ENCODE assay signal across 32 cellular contexts in genomic region chr11:68325183-68325893, GRCh38. TPM values are rescaled to one million over a fixed set of nuclear protein-coding genes. Genes with fewer than 3 reads are reported as not detected.
DNase-seq lines count a peak whose midpoint lies in the region; ATAC-seq, FAIRE-seq and TF ChIP-seq lines count a peak whose summit lies in the region.
"Had no signal": no experiment of that assay in that cellular context is flagged by ENCODE, and none has a peak within 500 bp of the region (broad histone marks: within the 10 kb centered on the region; RNA-seq: fewer than 3 reads in every experiment).

No MANE protein-coding gene starts in this region.

- TF ChIP-seq CTCF in WERI-Rb-1 (IDR thresholded peaks at IDR 0.05; ENCODE audit: low read depth, low read length) (peak; percentile 31; the same call in 1 of the 2 replicates), HepG2 (CRISPR knock-in tag; IDR thresholded peaks at IDR 0.05) (peak; percentile 50), type B pancreatic cell (conservative IDR thresholded peaks at IDR 0.05) (peak; percentile 27), left lung (IDR thresholded peaks at IDR 0.05) (no peak)

- DNase-seq in Right ventricle myocardium inferior (ENCODE audit: missing footprints) = no peak
- no peak for DNase-seq in cardiac septum (ENCODE audit: low spot score)
- no peak for DNase-seq in WERI-Rb-1
- DNase-seq in HepG2 (ENCODE audit: low spot score) = no peak
- no peak for DNase-seq in type B pancreatic cell (ENCODE audit: extremely low spot score, unreplicated experiment)
- no peak for DNase-seq in left lung
- DNase-seq: 8988T; activated CD4-positive, alpha-beta T cell treated with anti-CD3 and anti-CD28 coated beads, Interleukin-2, amount 50 U/mL, for 48 hours; activated CD4-positive, CD25-positive, alpha-beta regulatory T cell treated with anti-CD3 and anti-CD28 coated beads, Interleukin-2, amount 50 U/mL, for 72 hours; activated naive CD4-positive, alpha-beta T cell treated with anti-CD3 and anti-CD28 coated beads, Interleukin-2, amount 10 ng/mL, durations not matched to agents 7 days and 5 days; body of pancreas; CD4-positive, alpha-beta T cell; esophagus squamous epithelium; foreskin keratinocyte; kidney glomerular epithelial cell; mammary epithelial cell; NCI-H1048; NCI-H2107; NCI-H748 treated with DMSO at 0.1 percent for 48 hours; stimulated activated CD4-positive, alpha-beta T cell treated with anti-CD3 and anti-CD28 coated beads, Interleukin-1b, Interleukin-23, amount 100 ng/mL, for 48 hours; stimulated activated naive CD4-positive, alpha-beta T cell treated with Interleukin-2 at 50 U/mL for 16 hours had no signal

- 100% methylated on average over 1 of the region's 18 CpGs for WGBS in HepG2 (ENCODE audit: low lambda C conversion rate)

- H2AFZ ChIP-seq in HepG2 (ENCODE audit: low read length) = no peak overlapping the region

- H3K4me2 ChIP-seq in HepG2 (ENCODE audit: low read depth, low read length) = no peak overlapping the region
- H3K4me2 ChIP-seq: SK-N-SH had no signal

- H3K27ac Mint-ChIP-seq in type B pancreatic cell = peak overlapping the region; percentile 50
- H3K27ac Mint-ChIP-seq: activated naive CD4-positive, alpha-beta T cell treated with anti-CD3 and anti-CD28 coated beads, Interleukin-2, amount 10 ng/mL, durations not matched to agents 7 days and 5 days; activated T-helper 1 cell treated with anti-CD3 and anti-CD28 coated beads, Interleukin-12 subunit alpha, Interleukin-12 subunit beta, Interleukin-2, Interleukin-4 antibody, amounts not matched to agents 30 ng/mL and 10 ng/mL and 1 ng/mL, durations not matched to agents 14 hours and 24 hours and 36 hours; CD4-positive, alpha-beta T cell; natural killer cell treated with Interleukin-12 subunit alpha and Interleukin-12 subunit beta and Interleukin-15 and Interleukin-18, amount 100 ng/mL, for 72 hours had no signal

- BruUV-seq in HepG2 (replicated peaks; lab: Mats Ljungman, UMichigan) = no TSS peak

- TF ChIP-seq EP300 in HepG2 (IDR thresholded peaks at IDR 0.05; ENCODE audit: low read depth in 2 of 2, low read length in 2 of 2) (no peak), HepG2 (CRISPR knock-in tag; IDR thresholded peaks at IDR 0.05; ENCODE audit: borderline replicate concordance) (no peak)

- H3K4me3 ChIP-seq in WERI-Rb-1 (ENCODE audit: low read depth, low read length) (no peak overlapping the region), HepG2 (replicated peaks in 1 of 3; ENCODE audit: insufficient read depth in 1 of 3, low read depth in 2 of 3, low read length in 3 of 3) (no peak overlapping the region), left lung (no peak overlapping the region)
- H3K4me3 ChIP-seq: body of pancreas, esophagus squamous epithelium, heart left ventricle, pancreas had no signal

- H3K4me1 ChIP-seq in HepG2 (ENCODE audit: insufficient read depth, low read length) (peaks cover 99% of the 10 kb centered on the region), left lung (peaks cover 5 to 39% of the 10 kb centered on the region in 2 donors)

- CTCF ChIA-PET in HepG2 (lab: Yijun Ruan, JAX; ENCODE audit: low intra/inter-chr PET ratio, low total read pairs) = no interaction called here

- H3K27ac ChIP-seq in WERI-Rb-1 (no peak overlapping the region), HepG2 (ENCODE audit: extremely low read length, insufficient read depth, low read length) (peak overlapping the region; percentile 82), left lung (no peak overlapping the region)
- H3K27ac ChIP-seq: esophagus squamous epithelium, foreskin keratinocyte had no signal

- H3K36me3 ChIP-seq in WERI-Rb-1 (no peaks in the 10 kb centered on the region), HepG2 (replicated peaks in 1 of 2; ENCODE audit: control insufficient read depth in 1 of 2, insufficient read depth in 2 of 2, low read length in 2 of 2) (peaks cover 5 to 19% of the 10 kb centered on the region in 2 experiments; a peak in 3 of 5 replicates), left lung (no peaks in the 10 kb centered on the region)
- H3K36me3 ChIP-seq: esophagus squamous epithelium, heart left ventricle, pancreas had no signal

- no peak overlapping the region for H3K4me3 Mint-ChIP-seq in type B pancreatic cell
- H3K4me3 Mint-ChIP-seq: activated naive CD4-positive, alpha-beta T cell treated with anti-CD3 and anti-CD28 coated beads, Interleukin-2, amount 10 ng/mL, durations not matched to agents 7 days and 5 days; activated T-helper 1 cell treated with anti-CD3 and anti-CD28 coated beads, Interleukin-12 subunit alpha, Interleukin-12 subunit beta, Interleukin-2, Interleukin-4 antibody, amounts not matched to agents 30 ng/mL and 10 ng/mL and 1 ng/mL, durations not matched to agents 14 hours and 24 hours and 36 hours; CD4-positive, alpha-beta T cell; IgD-negative memory B cell; natural killer cell treated with Interleukin-12 subunit alpha and Interleukin-12 subunit beta and Interleukin-15 and Interleukin-18, amount 100 ng/mL, for 72 hours had no signal

- H3K9me3 Mint-ChIP-seq in type B pancreatic cell = no peaks in the 10 kb centered on the region
- H3K9me3 Mint-ChIP-seq: activated naive CD4-positive, alpha-beta T cell treated with anti-CD3 and anti-CD28 coated beads, Interleukin-2, amount 10 ng/mL, durations not matched to agents 7 days and 5 days; activated T-helper 1 cell treated with anti-CD3 and anti-CD28 coated beads, Interleukin-12 subunit alpha, Interleukin-12 subunit beta, Interleukin-2, Interleukin-4 antibody, amounts not matched to agents 30 ng/mL and 10 ng/mL and 1 ng/mL, durations not matched to agents 14 hours and 24 hours and 36 hours; CD4-positive, alpha-beta T cell; natural killer cell treated with Interleukin-12 subunit alpha and Interleukin-12 subunit beta and Interleukin-15 and Interleukin-18, amount 100 ng/mL, for 72 hours had no signal

- H4K20me1 ChIP-seq in HepG2 (ENCODE audit: insufficient read depth, low read length) = peaks cover 45% of the 10 kb centered on the region

- POLR2A ChIA-PET in HepG2 (lab: Yijun Ruan, JAX) = interaction anchor here (1.2 to 8.9 kb wide), 4 partner anchors 10 to 53 kb away, joined by 3 to 106 read pairs (median 39); partner anchors contain the start of gene C11orf24

- TF ChIP-seq POLR2A in HepG2 (IDR thresholded peaks at IDR 0.05; ENCODE audit: insufficient read depth in 1 of 2, low read depth in 2 of 2, low read length in 2 of 2) = no peak

- H3K79me2 ChIP-seq in HepG2 (ENCODE audit: insufficient read depth, low read length) = peaks cover 99% of the 10 kb centered on the region

- intact Hi-C loops in Right ventricle myocardium inferior (cut with DNase I) (no loop called here), cardiac septum (cut with DNase I) (no loop called here), HepG2 (cut with micrococcal nuclease; ENCODE audit: unreplicated experiment) (no loop called here), left lung (cut with DNase I) (no loop called here)

- in situ Hi-C loops in HepG2 (cut with HindIII; ENCODE audit: extremely low pct_ligation_motif_present, low pct_unique_long_range_greater_than_20kb) = no loop called here

- no peak overlapping the region for H3K9ac ChIP-seq in HepG2 (ENCODE audit: insufficient read depth, low read depth, low read length)
- H3K9ac ChIP-seq: SK-N-SH had no signal

- H3K27me3 ChIP-seq in WERI-Rb-1 (ENCODE audit: insufficient read depth, low read depth, severe bottlenecking) = no peaks in the 10 kb centered on the region
- no peaks in the 10 kb centered on the region for H3K27me3 ChIP-seq in HepG2 (ENCODE audit: control insufficient read depth in 1 of 2, insufficient read depth in 2 of 2, low read length in 2 of 2)
- no peaks in the 10 kb centered on the region for H3K27me3 ChIP-seq in left lung
- H3K27me3 ChIP-seq: body of pancreas, esophagus squamous epithelium, foreskin keratinocyte, heart left ventricle, pancreas had no signal

- FAIRE-seq in HepG2 (lab: Jason Lieb, UNC) = no peak
- FAIRE-seq: D721Med, endometrium, pancreas, urothelium cell line had no signal

- TF ChIP-seq RAD21 in HepG2 (CRISPR knock-in tag; IDR thresholded peaks at IDR 0.05) = 0 out of 2 replicates have a peak, but pooled peaks have one; percentile 19

- ATAC-seq in Right ventricle myocardium inferior = peak; percentile 45
- no peak; the same call in 2 of the 3 replicates for ATAC-seq in HepG2
- ATAC-seq in left lung = no peak
- no peak for ATAC-seq in activated CD4-positive, CD25-positive, alpha-beta regulatory T cell treated with anti-CD3 and anti-CD28 coated beads, Interleukin-2, amount 50 U/mL, for 24 hours
- ATAC-seq in GM21526 (IDR thresholded peaks at IDR 0.05; ENCODE audit: low FRiP score, unreplicated experiment) = no peak
- ATAC-seq: body of pancreas; foreskin keratinocyte; natural killer cell treated with Interleukin-12 subunit alpha and Interleukin-12 subunit beta and Interleukin-15 and Interleukin-18, amount 100 ng/mL, for 72 hours; pancreas had no signal

- H3K9me3 ChIP-seq in WERI-Rb-1 (ENCODE audit: severe bottlenecking) (no peaks in the 10 kb centered on the region), HepG2 (ENCODE audit: low read length) (no peaks in the 10 kb centered on the region), left lung (no peaks in the 10 kb centered on the region)
- H3K9me3 ChIP-seq: body of pancreas, esophagus squamous epithelium, heart left ventricle, pancreas, SK-N-SH had no signal

- peaks cover 5% of the 10 kb centered on the region for H3K36me3 Mint-ChIP-seq in type B pancreatic cell
- H3K36me3 Mint-ChIP-seq: natural killer cell treated with Interleukin-12 subunit alpha and Interleukin-12 subunit beta and Interleukin-15 and Interleukin-18, amount 100 ng/mL, for 72 hours had no signal

- no peaks in the 10 kb centered on the region for H3K27me3 Mint-ChIP-seq in type B pancreatic cell
- H3K27me3 Mint-ChIP-seq: CD4-positive, alpha-beta T cell had no signal

- H3K4me1 Mint-ChIP-seq in type B pancreatic cell (ENCODE audit: unreplicated experiment) = peaks cover 35% of the 10 kb centered on the region

RNA-seq across cellular contexts. Expression of gene LRP5, which starts 12.9 kb away (rescaled TPM):
- total RNA-seq in Right ventricle myocardium inferior = 61.6 TPM
- 38.6 TPM for total RNA-seq in cardiac septum
- 23.6 and 40.4 TPM in 2 replicates for total RNA-seq in HepG2 (2016; rRNA removed; fragmentation: Illumina TruSeq; extraction: Trizol)
- total RNA-seq in HepG2 (2016; cell fraction: cytosol; rRNA removed; fragmentation: Illumina TruSeq; extraction: Trizol; ENCODE audit: low read depth) = 19.7 and 22.6 TPM in 2 replicates
- 17.6 and 41.1 TPM in 2 replicates for total RNA-seq in HepG2 (2016; cell fraction: insoluble cytoplasmic fraction; rRNA removed; fragmentation: Illumina TruSeq; extraction: Trizol)
- total RNA-seq in HepG2 (2016; cell fraction: membrane; rRNA removed; fragmentation: Illumina TruSeq; extraction: Trizol) = 27.9 and 29.7 TPM in 2 replicates
- total RNA-seq in HepG2 (2016; cell fraction: nucleus; rRNA removed; fragmentation: Illumina TruSeq; extraction: Trizol) = 50.9 and 60.6 TPM in 2 replicates
- 64.0 and 83.4 TPM in 2 replicates for polyA plus RNA-seq in HepG2 (2011; rRNA removed)
- 37.9 and 59.3 TPM in 2 replicates for polyA plus RNA-seq in HepG2 (2011; cell fraction: cytosol; rRNA removed)
- polyA plus RNA-seq in HepG2 (2011; cell fraction: nucleus; rRNA removed) = 131 and 158 TPM in 2 replicates
- 80.7 and 119 TPM in 2 replicates for polyA plus RNA-seq in HepG2 (2012)
- 10.8 and 12.1 TPM in 2 replicates for polyA plus RNA-seq in HepG2 (2016; cell fraction: cytosol; fragmentation: Illumina TruSeq; extraction: Trizol; ENCODE audit: low read depth)
- polyA plus RNA-seq in HepG2 (2016; cell fraction: insoluble cytoplasmic fraction; fragmentation: Illumina TruSeq; extraction: Trizol; ENCODE audit: low read depth) = 25.6 and 36.8 TPM in 2 replicates
- 20.7 and 25.9 TPM in 2 replicates for polyA plus RNA-seq in HepG2 (2016; cell fraction: membrane; fragmentation: Illumina TruSeq; extraction: Trizol; ENCODE audit: low read depth)
- 130 and 133 TPM in 2 replicates for polyA plus RNA-seq in HepG2 (2016; cell fraction: nucleus; fragmentation: Illumina TruSeq; extraction: Trizol; ENCODE audit: insufficient read depth, low read depth)
- 49.7 and 219 TPM in 2 replicates for polyA minus RNA-seq in HepG2 (2011; rRNA and poly(A)+ RNA removed; ENCODE audit: low replicate concordance)
- 75.4 and 75.5 TPM in 2 replicates for polyA minus RNA-seq in HepG2 (2011; cell fraction: cytosol; rRNA and poly(A)+ RNA removed)
- polyA minus RNA-seq in HepG2 (2011; cell fraction: nucleus; rRNA and poly(A)+ RNA removed) = 58.3 and 59.0 TPM in 2 replicates
- 64.9 and 65.0 TPM in 2 replicates for total RNA-seq in type B pancreatic cell (ENCODE audit: low replicate concordance)
- 10 to 100 TPM; 48.9 to 57.1 TPM for total RNA-seq in left lung

RNA-seq across cellular contexts. Expression of gene C11orf24, which starts 53.6 kb away (rescaled TPM):
- total RNA-seq in Right ventricle myocardium inferior (29.4 TPM), cardiac septum (45.2 TPM), HepG2 (2016; rRNA removed; fragmentation: Illumina TruSeq; extraction: Trizol) (50.8 and 55.5 TPM in 2 replicates), type B pancreatic cell (ENCODE audit: low replicate concordance) (45.4 and 46.4 TPM in 2 replicates), left lung (10 to 100 TPM; 44.7 to 50.9 TPM)
- 110 and 141 TPM in 2 replicates for total RNA-seq in HepG2 (2016; cell fraction: cytosol; rRNA removed; fragmentation: Illumina TruSeq; extraction: Trizol; ENCODE audit: low read depth)
- 53.9 and 57.2 TPM in 2 replicates for total RNA-seq in HepG2 (2016; cell fraction: insoluble cytoplasmic fraction; rRNA removed; fragmentation: Illumina TruSeq; extraction: Trizol)
- total RNA-seq in HepG2 (2016; cell fraction: membrane; rRNA removed; fragmentation: Illumina TruSeq; extraction: Trizol) = 100.0 and 131 TPM in 2 replicates
- 32.7 and 33.6 TPM in 2 replicates for total RNA-seq in HepG2 (2016; cell fraction: nucleus; rRNA removed; fragmentation: Illumina TruSeq; extraction: Trizol)
- 52.9 and 62.4 TPM in 2 replicates for polyA plus RNA-seq in HepG2 (2011; rRNA removed)
- 58.4 and 70.2 TPM in 2 replicates for polyA plus RNA-seq in HepG2 (2011; cell fraction: cytosol; rRNA removed)
- 58.8 and 59.2 TPM in 2 replicates for polyA plus RNA-seq in HepG2 (2011; cell fraction: nucleus; rRNA removed)
- polyA plus RNA-seq in HepG2 (2012) = 50.8 and 63.8 TPM in 2 replicates
- polyA plus RNA-seq in HepG2 (2016; cell fraction: cytosol; fragmentation: Illumina TruSeq; extraction: Trizol; ENCODE audit: low read depth) = 122 and 158 TPM in 2 replicates
- 61.2 and 70.0 TPM in 2 replicates for polyA plus RNA-seq in HepG2 (2016; cell fraction: insoluble cytoplasmic fraction; fragmentation: Illumina TruSeq; extraction: Trizol; ENCODE audit: low read depth)
- 97.9 and 125 TPM in 2 replicates for polyA plus RNA-seq in HepG2 (2016; cell fraction: membrane; fragmentation: Illumina TruSeq; extraction: Trizol; ENCODE audit: low read depth)
- 71.8 and 76.2 TPM in 2 replicates for polyA plus RNA-seq in HepG2 (2016; cell fraction: nucleus; fragmentation: Illumina TruSeq; extraction: Trizol; ENCODE audit: insufficient read depth, low read depth)
- polyA minus RNA-seq in HepG2 (2011; rRNA and poly(A)+ RNA removed; ENCODE audit: low replicate concordance) = 53.9 and 60.5 TPM in 2 replicates
- polyA minus RNA-seq in HepG2 (2011; cell fraction: cytosol; rRNA and poly(A)+ RNA removed) = 26.4 and 31.4 TPM in 2 replicates
- 19.3 and 23.5 TPM in 2 replicates for polyA minus RNA-seq in HepG2 (2011; cell fraction: nucleus; rRNA and poly(A)+ RNA removed)

Comparison
In these comparisons a context has a peak if more than half of its experiments do, and no peak if none do; other contexts are left out.
1. CTCF ChIP-seq: peak in WERI-Rb-1 (single experiment), HepG2 (single experiment) and type B pancreatic cell (single experiment); none in left lung (0 of 2).